In the genomic region with DNA sequence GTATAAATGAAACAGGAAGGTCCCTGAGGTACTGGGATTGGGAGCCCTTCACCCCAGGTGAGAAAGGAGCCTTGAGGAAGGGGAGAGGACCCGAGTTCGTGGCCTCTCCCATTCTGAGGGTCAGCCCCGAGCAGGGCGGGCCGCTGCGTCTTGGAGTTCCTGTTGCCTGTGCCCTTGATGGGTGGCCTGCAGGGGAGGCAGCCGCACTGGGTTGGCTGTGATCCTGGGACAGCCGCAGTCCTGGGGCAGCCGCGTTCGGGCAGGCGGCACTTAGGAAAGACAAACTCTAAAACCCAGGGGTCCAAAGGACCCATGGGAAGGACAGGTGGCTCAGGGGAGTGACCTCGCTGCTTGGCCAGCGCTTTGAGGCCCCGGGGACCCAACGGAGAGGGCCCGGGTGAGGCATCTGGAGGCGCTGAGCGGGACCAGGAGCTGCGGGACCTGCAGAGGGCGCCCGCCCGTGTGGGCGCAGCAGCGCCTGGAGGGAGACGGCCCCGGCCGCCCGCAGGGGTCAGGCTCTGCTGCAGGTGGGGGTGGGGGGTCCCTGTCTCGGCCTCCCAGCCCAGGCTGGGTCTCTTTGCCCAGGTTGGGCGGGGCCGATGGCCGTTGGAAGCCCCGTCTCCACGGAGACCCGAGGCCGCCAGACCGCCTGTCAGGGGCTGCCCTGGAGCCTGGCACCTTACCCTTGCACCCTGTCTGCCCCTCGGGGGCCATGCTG, we compare ENCODE assay signal across 9 cellular contexts.
A peak's percentile ranks its signal among the peaks of the same experiment; 100 is the strongest.
DNase-seq lines count a peak whose midpoint lies in the region; ATAC-seq and TF ChIP-seq lines count a peak whose summit lies in the region.
"Had no signal": no experiment of that assay in that cellular context is flagged by ENCODE, and none has a peak within 500 bp of the region (broad histone marks: within the 10 kb centered on the region; RNA-seq: fewer than 3 reads in every experiment).

No MANE protein-coding gene starts in this region.

- peak; percentile 86 for ATAC-seq in T-helper 17 cell
- no peak for ATAC-seq in GM19351 (IDR thresholded peaks at IDR 0.05; ENCODE audit: unreplicated experiment)
- ATAC-seq in GM18517 (IDR thresholded peaks at IDR 0.05; ENCODE audit: unreplicated experiment): no peak

- H3K79me1 ChIP-seq in mesenchymal stem cell (replicated peaks; ENCODE audit: low read length, poor library complexity, severe bottlenecking): no peaks in the 10 kb centered on the region

- H3K27ac Mint-ChIP-seq in T-helper 17 cell: no peak overlapping the region

- H3K18ac ChIP-seq in mesenchymal stem cell (ENCODE audit: low read depth in 1 of 2, low read length in 2 of 2): peak overlapping the region in 1 of 2 experiments; percentile 19

- H3K4me1 Mint-ChIP-seq in T-helper 17 cell: peaks cover 3% of the 10 kb centered on the region

- peak overlapping the region; percentile 81 for H4K8ac ChIP-seq in mesenchymal stem cell (ENCODE audit: low read length)

- no peak overlapping the region for H3K4me3 ChIP-seq in GM12875 (ENCODE audit: low read depth, low read length)
- peak overlapping the region in 45 of 59 donors; percentile 3 to 64 (median 35) for H3K4me3 ChIP-seq in dorsolateral prefrontal cortex
- peak overlapping the region; percentile 7 to 51 for H3K4me3 ChIP-seq in mesenchymal stem cell (ENCODE audit: insufficient read depth in 1 of 2, low read depth in 1 of 2, low read length in 2 of 2)
- H3K4me3 ChIP-seq in tibial nerve: peak overlapping the region in 3 of 4 donors; percentile 19 to 38 (median 36)
- H3K4me3 ChIP-seq: SK-N-MC had no signal

- H4K91ac ChIP-seq in mesenchymal stem cell (ENCODE audit: low read length): peak overlapping the region; percentile 34

- peak overlapping the region; percentile 26 for H2BK15ac ChIP-seq in mesenchymal stem cell (ENCODE audit: low read depth, poor library complexity, severe bottlenecking)

- H3K9me3 ChIP-seq in T-helper 17 cell (ENCODE audit: control insufficient read depth, low read length, poor library complexity, severe bottlenecking): no peaks in the 10 kb centered on the region
- no peaks in the 10 kb centered on the region for H3K9me3 ChIP-seq in mesenchymal stem cell (ENCODE audit: control insufficient read depth, low read length)
- no peaks in the 10 kb centered on the region for H3K9me3 ChIP-seq in tibial nerve

- H3K4ac ChIP-seq in mesenchymal stem cell (ENCODE audit: low read depth in 1 of 2, low read length in 2 of 2): peak overlapping the region in 1 of 2 experiments; percentile 73

- no peak for TF ChIP-seq POLR2A in tibial nerve (IDR thresholded peaks at IDR 0.05)

- H2BK120ac ChIP-seq in mesenchymal stem cell (ENCODE audit: low read depth, low read length): no peak overlapping the region

- H3K27ac ChIP-seq in dorsolateral prefrontal cortex (no peak overlapping the region), mesenchymal stem cell (ENCODE audit: low read length, poor library complexity, severe bottlenecking) (no peak overlapping the region), tibial nerve (no peak overlapping the region)
- H3K27ac ChIP-seq: SK-N-MC had no signal

- H3K27me3 ChIP-seq in dorsolateral prefrontal cortex (peaks cover 0 to 18% (median 0%) of the 10 kb centered on the region in 45 donors), mesenchymal stem cell (ENCODE audit: control insufficient read depth in 1 of 2, insufficient read depth in 1 of 2, low read length in 2 of 2) (peaks cover 55 to 58% of the 10 kb centered on the region in 2 experiments), tibial nerve (peaks cover 0 to 7% of the 10 kb centered on the region in 2 donors)

- TF ChIP-seq EP300 in tibial nerve (IDR thresholded peaks at IDR 0.05): no peak

- H3K14ac ChIP-seq in mesenchymal stem cell (ENCODE audit: low read length in 2 of 2): no peak overlapping the region

- 20% methylated on average over 36 of the region's 39 CpGs for WGBS in mesenchymal stem cell
- 22 to 26% methylated on average over 17 to 26 of the region's 39 CpGs for WGBS in tibial nerve, 2 donors

- peak overlapping the region; percentile 32 for H3K9ac ChIP-seq in mesenchymal stem cell (ENCODE audit: low read length)

- H3K4me1 ChIP-seq in mesenchymal stem cell (ENCODE audit: control insufficient read depth, insufficient read depth, low read depth, low read length) (peaks cover 12% of the 10 kb centered on the region), tibial nerve (peaks cover 0 to 30% (median 10%) of the 10 kb centered on the region in 4 donors)

- H3K36me3 Mint-ChIP-seq in T-helper 17 cell (ENCODE audit: low read depth): no peaks in the 10 kb centered on the region

- peak overlapping the region; percentile 84 for H3K4me2 ChIP-seq in mesenchymal stem cell (ENCODE audit: low read length, poor library complexity, severe bottlenecking)

- H3K36me3 ChIP-seq in mesenchymal stem cell (ENCODE audit: control insufficient read depth in 1 of 2, insufficient read depth in 2 of 2, low read depth in 1 of 2, low read length in 2 of 2): no peaks in the 10 kb centered on the region
- H3K36me3 ChIP-seq in tibial nerve: no peaks in the 10 kb centered on the region

- DNase-seq in T-helper 17 cell (peak in 1 of 3 donors; percentile 30), dorsolateral prefrontal cortex (peak in 1 of 10 donors; percentile 15), mesenchymal stem cell (peak; percentile 39), tibial nerve (ENCODE audit: low spot score in 2 of 2) (no peak)
- DNase-seq in NK-92 treated with Interleukin-12 subunit alpha and Interleukin-12 subunit beta, amount 100 ng/mL, for 24 hours (lab: John Stamatoyannopoulos, UW): no peak

- H2AFZ ChIP-seq in mesenchymal stem cell (ENCODE audit: low read depth, low read length): peak overlapping the region; percentile 1

- no peak overlapping the region for H2BK5ac ChIP-seq in mesenchymal stem cell (ENCODE audit: low read depth, low read length, poor library complexity, severe bottlenecking)

- peak overlapping the region; percentile 64 for H3K4me3 Mint-ChIP-seq in T-helper 17 cell

- H3K23ac ChIP-seq in mesenchymal stem cell (ENCODE audit: low read length in 2 of 2): no peak overlapping the region

- no peak overlapping the region for H2AK5ac ChIP-seq in mesenchymal stem cell (ENCODE audit: low read length, severe bottlenecking)

- H2BK12ac ChIP-seq in mesenchymal stem cell (ENCODE audit: low read length in 2 of 2): no peak overlapping the region

- peaks cover 39% of the 10 kb centered on the region for H3K27me3 Mint-ChIP-seq in T-helper 17 cell

- TF ChIP-seq CTCF in GM12875 (IDR thresholded peaks at IDR 0.05; ENCODE audit: borderline replicate concordance, insufficient read depth, low read depth, low read length): peak; percentile 65
- peak in 40 of 56 donors; percentile 8 to 47 (median 33) for TF ChIP-seq CTCF in dorsolateral prefrontal cortex (IDR thresholded peaks at IDR 0.05 in 54 of 56, conservative IDR thresholded peaks at IDR 0.05 in 2 of 56; ENCODE audit: low read depth in 1 of 56, partially characterized antibody in 56 of 56)
- peak; percentile 31 to 58 (median 41) for TF ChIP-seq CTCF in tibial nerve (IDR thresholded peaks at IDR 0.05)

- intact Hi-C loops in dorsolateral prefrontal cortex (cut with DNase I): no loop called here
